In the genomic region with DNA sequence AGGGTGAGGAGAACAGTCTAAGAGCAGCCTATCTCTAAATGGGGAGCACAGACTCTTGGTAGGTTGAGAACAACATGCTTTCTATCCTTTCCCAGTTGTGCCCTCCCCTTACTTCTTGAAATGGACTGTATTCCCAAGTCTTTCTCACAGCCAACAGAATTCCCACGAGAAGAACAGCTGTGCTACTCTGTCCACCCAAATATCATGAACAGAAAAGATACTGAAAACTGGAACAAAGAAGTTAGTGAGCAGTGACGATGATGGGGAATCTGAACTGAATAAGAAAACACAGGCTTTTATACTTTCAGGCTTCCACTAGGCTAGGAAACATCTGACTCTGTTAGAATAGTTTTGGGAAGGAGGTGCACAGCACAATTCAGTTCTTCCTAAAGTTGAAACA, we compare ENCODE assay signal across 7 cellular contexts. TPM values are rescaled to one million over a fixed set of nuclear protein-coding genes. Genes with fewer than 3 reads are reported as not detected.
A peak's percentile ranks its signal among the peaks of the same experiment; 100 is the strongest.
DNase-seq lines count a peak whose midpoint lies in the region; ATAC-seq and TF ChIP-seq lines count a peak whose summit lies in the region.
"Had no signal": no experiment of that assay in that cellular context is flagged by ENCODE, and none has a peak within 500 bp of the region (broad histone marks: within the 10 kb centered on the region; RNA-seq: fewer than 3 reads in every experiment).

No MANE protein-coding gene starts in this region.

- WGBS in liver = 70% methylated on average over 2 of the region's 2 CpGs

- peaks cover 10 to 46% (median 31%) of the 10 kb centered on the region in 4 donors for H3K4me1 ChIP-seq in liver (ENCODE audit: control insufficient read depth in 4 of 4, insufficient read depth in 4 of 4, low read length in 3 of 4)

- H3K27me3 ChIP-seq in CD4-positive, alpha-beta T cell (ENCODE audit: control insufficient read depth, insufficient read depth, low read length) = no peaks in the 10 kb centered on the region
- H3K27me3 ChIP-seq in liver (ENCODE audit: control insufficient read depth in 4 of 4, insufficient read depth in 4 of 4, low read length in 3 of 4) = no peaks in the 10 kb centered on the region

- no peaks in the 10 kb centered on the region for H3K9me3 Mint-ChIP-seq in CD4-positive, alpha-beta T cell

- H3K9me3 ChIP-seq in CD4-positive, alpha-beta T cell (ENCODE audit: control insufficient read depth, low read length) = no peaks in the 10 kb centered on the region
- H3K9me3 ChIP-seq in liver (ENCODE audit: control insufficient read depth in 4 of 4, low read length in 3 of 4) = no peaks in the 10 kb centered on the region

- H3K27me3 Mint-ChIP-seq in CD4-positive, alpha-beta T cell = no peaks in the 10 kb centered on the region

- no peak for TF ChIP-seq RAD21 in liver (IDR thresholded peaks at IDR 0.05)

- H3K4me3 ChIP-seq in liver (ENCODE audit: low read depth in 1 of 3, low read length in 3 of 3) = no peak overlapping the region

- H3K36me3 ChIP-seq in liver (ENCODE audit: control insufficient read depth in 4 of 4, insufficient read depth in 3 of 4, low read depth in 1 of 4, low read length in 3 of 4) = peaks cover 8 to 23% (median 12%) of the 10 kb centered on the region in 4 donors

- peaks cover 82% of the 10 kb centered on the region for H3K4me1 Mint-ChIP-seq in CD4-positive, alpha-beta T cell (ENCODE audit: low read depth)

- no peak for DNase-seq in CD4-positive, alpha-beta T cell
- DNase-seq in SK-MEL-5 (ENCODE audit: low read depth, low spot score) = peak; percentile 41
- DNase-seq in NCI-H748 (lab: John Stamatoyannopoulos, UW; ENCODE audit: unreplicated experiment) = no peak
- DNase-seq: WERI-Rb-1 had no signal

- peak overlapping the region; percentile 92 for H3K27ac Mint-ChIP-seq in CD4-positive, alpha-beta T cell

- in situ Hi-C loops in SK-MEL-5 (cut with HindIII; ENCODE audit: low pct_unique_long_range_greater_than_20kb, low sequenced_read_pairs) = no loop called here

- intact Hi-C loops in CD4-positive, alpha-beta T cell (cut with DNase I, micrococcal nuclease) = loop anchor here in 1 of 2 experiments (10.0 kb wide), 2 partner anchors 47 to 897 kb away; partner anchors contain the start of gene DNAJC14

- H3K4me3 Mint-ChIP-seq in CD4-positive, alpha-beta T cell = peak overlapping the region; percentile 98

- H3K36me3 Mint-ChIP-seq in CD4-positive, alpha-beta T cell (ENCODE audit: low read depth) = peaks cover 80% of the 10 kb centered on the region

- ATAC-seq in CD4-positive, alpha-beta T cell (ENCODE audit: poor library complexity) = no peak
- ATAC-seq in HG02884 (IDR thresholded peaks at IDR 0.05; ENCODE audit: unreplicated experiment) (no peak), HG03342 (IDR thresholded peaks at IDR 0.05; ENCODE audit: unreplicated experiment) (no peak)

- no peak for TF ChIP-seq CTCF in CD4-positive, alpha-beta T cell (IDR thresholded peaks at IDR 0.05)
- no peak for TF ChIP-seq CTCF in liver (IDR thresholded peaks at IDR 0.05; ENCODE audit: low read depth, low read length, missing input control)

- H3K9ac ChIP-seq in liver (ENCODE audit: low read depth in 1 of 2, low read length in 2 of 2) = no peak overlapping the region

- CTCF ChIA-PET in CD4-positive, alpha-beta T cell (lab: Charles Lee) = no interaction called here

- POLR2A ChIA-PET in CD4-positive, alpha-beta T cell (lab: Charles Lee) = interaction anchor here (0.6 to 4.2 kb wide), 3 partner anchors 33 to 475 kb away, joined by 3 to 26 read pairs (median 3); partner anchors contain the start of gene PTGES3

- no peak overlapping the region for H3K27ac ChIP-seq in CD4-positive, alpha-beta T cell (ENCODE audit: low read depth, low read length)
- H3K27ac ChIP-seq in liver (ENCODE audit: low read depth in 1 of 2, low read length in 2 of 2) = peak overlapping the region; percentile 9 to 19
- H3K27ac ChIP-seq: WERI-Rb-1 had no signal

TF ChIP-seq in liver, 16 proteins besides CTCF, POLR2A, EP300 and RAD21:
- TF ChIP-seq, protein P1, sequence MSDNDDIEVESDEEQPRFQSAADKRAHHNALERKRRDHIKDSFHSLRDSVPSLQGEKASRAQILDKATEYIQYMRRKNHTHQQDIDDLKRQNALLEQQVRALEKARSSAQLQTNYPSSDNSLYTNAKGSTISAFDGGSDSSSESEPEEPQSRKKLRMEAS (IDR thresholded peaks at IDR 0.05) = no peak
- TF ChIP-seq GABPA (IDR thresholded peaks at IDR 0.05 in 1 of 2, conservative IDR thresholded peaks at IDR 0.05 in 1 of 2) (no peak), HNF4G (IDR thresholded peaks at IDR 0.05) (no peak), HNF4A (conservative IDR thresholded peaks at IDR 0.05) (no peak), RXRA (IDR thresholded peaks at IDR 0.05) (no peak), JUND (IDR thresholded peaks at IDR 0.05) (no peak), FOXA1 (IDR thresholded peaks at IDR 0.05) (no peak), EGR1 (IDR thresholded peaks at IDR 0.05; ENCODE audit: low read depth in 2 of 2) (no peak), FOXA2 (IDR thresholded peaks at IDR 0.05) (no peak), REST (IDR thresholded peaks at IDR 0.05) (no peak), TAF1 (conservative IDR thresholded peaks at IDR 0.05) (no peak), SP1 (IDR thresholded peaks at IDR 0.05) (no peak)
- TF ChIP-seq, protein P2, sequence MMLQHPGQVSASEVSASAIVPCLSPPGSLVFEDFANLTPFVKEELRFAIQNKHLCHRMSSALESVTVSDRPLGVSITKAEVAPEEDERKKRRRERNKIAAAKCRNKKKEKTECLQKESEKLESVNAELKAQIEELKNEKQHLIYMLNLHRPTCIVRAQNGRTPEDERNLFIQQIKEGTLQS (IDR thresholded peaks at IDR 0.05) = no peak

RNA-seq across cellular contexts. Expression of gene NACA, which starts 3.4 kb away (rescaled TPM):
- total RNA-seq in CD4-positive, alpha-beta T cell = 1,000 to 10,000 TPM; 1,441 to 1,479 TPM
- total RNA-seq in SK-MEL-5 (2014; rRNA removed; shearing (Covaris generic)) = 1,958 and 2,376 TPM in 2 replicates
- 1,112 and 1,132 TPM in 2 replicates for polyA plus RNA-seq in SK-MEL-5 (2015; cell fraction: cytosol; rRNA removed)
- polyA plus RNA-seq in SK-MEL-5 (2015; cell fraction: nucleus; rRNA removed) = 287 and 290 TPM in 2 replicates
- total RNA-seq in liver = 100 to 1,000 TPM; 365 to 695 TPM
- polyA plus RNA-seq in liver = 100 to 1,000 TPM; 370 to 543 TPM

RNA-seq across cellular contexts. Expression of gene PRIM1, which starts 30.4 kb away (rescaled TPM):
- 1 to 10 TPM; 5.3 to 6.1 TPM for total RNA-seq in CD4-positive, alpha-beta T cell
- 33.6 and 36.5 TPM in 2 replicates for total RNA-seq in SK-MEL-5 (2014; rRNA removed; shearing (Covaris generic))
- polyA plus RNA-seq in SK-MEL-5 (2015; cell fraction: cytosol; rRNA removed) = 33.7 and 38.2 TPM in 2 replicates
- polyA plus RNA-seq in SK-MEL-5 (2015; cell fraction: nucleus; rRNA removed) = 36.3 and 40.1 TPM in 2 replicates
- 10 to 100 TPM in 1 of 2 donors, 1 to 10 TPM in 1; 7.2 to 24.8 TPM for total RNA-seq in liver
- 1 to 10 TPM; 2.7 to 3.7 TPM for polyA plus RNA-seq in liver

RNA-seq across cellular contexts. Expression of gene PTGES3, which starts 33.6 kb away (rescaled TPM):
- total RNA-seq in CD4-positive, alpha-beta T cell = 100 to 1,000 TPM; 146 to 154 TPM
- total RNA-seq in SK-MEL-5 (2014; rRNA removed; shearing (Covaris generic)) = 89.1 and 98.9 TPM in 2 replicates
- 203 and 262 TPM in 2 replicates for polyA plus RNA-seq in SK-MEL-5 (2015; cell fraction: cytosol; rRNA removed)
- 72.0 and 83.4 TPM in 2 replicates for polyA plus RNA-seq in SK-MEL-5 (2015; cell fraction: nucleus; rRNA removed)
- total RNA-seq in liver = 10 to 100 TPM; 65.0 to 87.2 TPM
- polyA plus RNA-seq in liver = 10 to 100 TPM; 75.4 to 94.1 TPM

RNA-seq across cellular contexts. Expression of gene HSD17B6, which starts 41.4 kb away (rescaled TPM):
- total RNA-seq in CD4-positive, alpha-beta T cell = not detected
- total RNA-seq in SK-MEL-5 (2014; rRNA removed; shearing (Covaris generic)) = 0.77 TPM in 1 of 2 replicates, not detected in the other
- polyA plus RNA-seq in SK-MEL-5 (2015; cell fraction: cytosol; rRNA removed) = 0.24 TPM in 1 of 2 replicates, not detected in the other
- not detected in 2 replicates for polyA plus RNA-seq in SK-MEL-5 (2015; cell fraction: nucleus; rRNA removed)
- total RNA-seq in liver = 1,000 to 10,000 TPM in 1 of 2 donors, 1 to 10 TPM in 1; 3.0 to 1,013 TPM
- 100 to 1,000 TPM; 662 to 748 TPM for polyA plus RNA-seq in liver
